8 cellular contexts compared by ENCODE assay signal in genomic region chr1:205226868-205227583, GRCh38. TPM values are rescaled to one million over a fixed set of nuclear protein-coding genes. Genes with fewer than 3 reads are reported as not detected.
DNase-seq lines count a peak whose midpoint lies in the region; ATAC-seq and TF ChIP-seq lines count a peak whose summit lies in the region.

No MANE protein-coding gene starts in this region.

- H3K27ac Mint-ChIP-seq in stimulated activated naive CD8-positive, alpha-beta T cell treated with anti-CD3 and anti-CD28 coated beads, Interleukin-15, amount 100 ng/mL, for 72 hours: no peak overlapping the region

- peak in 1 of 6 experiments; percentile 3 for TF ChIP-seq CTCF in adrenal gland (IDR thresholded peaks at IDR 0.05)

- H3K9me3 Mint-ChIP-seq in stimulated activated naive CD8-positive, alpha-beta T cell treated with anti-CD3 and anti-CD28 coated beads, Interleukin-15, amount 100 ng/mL, for 72 hours: no peaks in the 10 kb centered on the region

- intact Hi-C loops in adrenal gland (cut with DNase I): no loop called here

- H3K27me3 Mint-ChIP-seq in stimulated activated naive CD8-positive, alpha-beta T cell treated with anti-CD3 and anti-CD28 coated beads, Interleukin-15, amount 100 ng/mL, for 72 hours: peaks cover 14% of the 10 kb centered on the region

- peak overlapping the region in 3 of 4 donors; percentile 12 to 83 (median 37) for H3K4me3 ChIP-seq in adrenal gland

- H3K4me3 Mint-ChIP-seq in stimulated activated naive CD8-positive, alpha-beta T cell treated with anti-CD3 and anti-CD28 coated beads, Interleukin-15, amount 100 ng/mL, for 72 hours: peak overlapping the region; percentile 86 to 100

- H3K27ac ChIP-seq in adrenal gland: no peak overlapping the region

- no peak for TF ChIP-seq POLR2A in adrenal gland (IDR thresholded peaks at IDR 0.05)

- in situ Hi-C loops in Caki2 (cut with HindIII; ENCODE audit: low pct_unique_long_range_greater_than_20kb, low sequenced_read_pairs): no loop called here

- H3K9me3 ChIP-seq in adrenal gland (replicated peaks in 1 of 3): no peaks in the 10 kb centered on the region

- H3K4me1 ChIP-seq in adrenal gland (replicated peaks in 1 of 2): peaks cover 20 to 22% of the 10 kb centered on the region in 2 donors

- 13 to 15% (median 15%) methylated on average over 8 of the region's 8 CpGs for WGBS in adrenal gland, 4 donors

- H3K27me3 ChIP-seq in adrenal gland: no peaks in the 10 kb centered on the region

- peaks cover 43% of the 10 kb centered on the region for H3K4me1 Mint-ChIP-seq in stimulated activated naive CD8-positive, alpha-beta T cell treated with anti-CD3 and anti-CD28 coated beads, Interleukin-15, amount 100 ng/mL, for 72 hours

- no peaks in the 10 kb centered on the region for H3K36me3 ChIP-seq in adrenal gland (replicated peaks in 1 of 2)

- DNase-seq in Caki2 (ENCODE audit: low read depth) (peak; percentile 51), LoVo (ENCODE audit: low spot score) (peak; percentile 5), adrenal gland (peak in 2 of 7 donors; percentile 23 to 38), iris pigment epithelial cell (ENCODE audit: low read depth) (peak; percentile 53), germinal center (ENCODE audit: low spot score) (no peak), GM19238 (ENCODE audit: insufficient read length, low spot score) (no peak)
- no peak for DNase-seq in stimulated activated naive CD8-positive, alpha-beta T cell treated with anti-CD3 and anti-CD28 coated beads, Interleukin-15, amount 100 ng/mL, for 72 hours
- DNase-seq in stimulated activated CD4-positive, alpha-beta T cell treated with anti-CD3 and anti-CD28 coated beads, Interleukin-15, amount 100 ng/mL, for 24 hours: no peak

- ATAC-seq in stimulated activated naive CD8-positive, alpha-beta T cell treated with anti-CD3 and anti-CD28 coated beads, Interleukin-15, amount 100 ng/mL, for 72 hours: no peak

RNA-seq across cellular contexts. Expression of gene TMCC2, which starts 0.7 kb away (rescaled TPM):
- total RNA-seq in Caki2 (2014; rRNA removed; shearing (Covaris generic); ENCODE audit: low replicate concordance): 7.7 and 9.3 TPM in 2 replicates
- 10 to 100 TPM in 3 of 8 donors, 1 to 10 TPM in 5; 2.3 to 33.2 (median 8.4) TPM for total RNA-seq in adrenal gland
- 10 to 100 TPM in 1 of 3 donors, 1 to 10 TPM in 2; 3.3 to 11.2 (median 3.3) TPM for polyA plus RNA-seq in adrenal gland

RNA-seq across cellular contexts. Expression of gene DSTYK, which starts 15.5 kb away (rescaled TPM):
- total RNA-seq in Caki2 (2014; rRNA removed; shearing (Covaris generic); ENCODE audit: low replicate concordance): 7.2 and 11.1 TPM in 2 replicates
- 10 to 100 TPM; 15.4 to 22.9 (median 17.8) TPM for total RNA-seq in adrenal gland
- polyA plus RNA-seq in adrenal gland: 10 to 100 TPM in 1 of 3 donors, 1 to 10 TPM in 2; 4.4 to 12.8 (median 6.7) TPM

Comparison
In these comparisons a context has a peak if more than half of its experiments do, and no peak if none do; other contexts are left out.
1. DNase-seq: peak in Caki2 (single experiment), LoVo (single experiment) and iris pigment epithelial cell (single experiment); none in stimulated activated naive CD8-positive, alpha-beta T cell treated with anti-CD3 and anti-CD28 coated beads, Interleukin-15, amount 100 ng/mL, for 72 hours (0 of 2), stimulated activated CD4-positive, alpha-beta T cell treated with anti-CD3 and anti-CD28 coated beads, Interleukin-15, amount 100 ng/mL, for 24 hours (single experiment), germinal center (single experiment) and GM19238 (single experiment).